ENCODE assay signal across 1 cellular context in the genomic region with DNA sequence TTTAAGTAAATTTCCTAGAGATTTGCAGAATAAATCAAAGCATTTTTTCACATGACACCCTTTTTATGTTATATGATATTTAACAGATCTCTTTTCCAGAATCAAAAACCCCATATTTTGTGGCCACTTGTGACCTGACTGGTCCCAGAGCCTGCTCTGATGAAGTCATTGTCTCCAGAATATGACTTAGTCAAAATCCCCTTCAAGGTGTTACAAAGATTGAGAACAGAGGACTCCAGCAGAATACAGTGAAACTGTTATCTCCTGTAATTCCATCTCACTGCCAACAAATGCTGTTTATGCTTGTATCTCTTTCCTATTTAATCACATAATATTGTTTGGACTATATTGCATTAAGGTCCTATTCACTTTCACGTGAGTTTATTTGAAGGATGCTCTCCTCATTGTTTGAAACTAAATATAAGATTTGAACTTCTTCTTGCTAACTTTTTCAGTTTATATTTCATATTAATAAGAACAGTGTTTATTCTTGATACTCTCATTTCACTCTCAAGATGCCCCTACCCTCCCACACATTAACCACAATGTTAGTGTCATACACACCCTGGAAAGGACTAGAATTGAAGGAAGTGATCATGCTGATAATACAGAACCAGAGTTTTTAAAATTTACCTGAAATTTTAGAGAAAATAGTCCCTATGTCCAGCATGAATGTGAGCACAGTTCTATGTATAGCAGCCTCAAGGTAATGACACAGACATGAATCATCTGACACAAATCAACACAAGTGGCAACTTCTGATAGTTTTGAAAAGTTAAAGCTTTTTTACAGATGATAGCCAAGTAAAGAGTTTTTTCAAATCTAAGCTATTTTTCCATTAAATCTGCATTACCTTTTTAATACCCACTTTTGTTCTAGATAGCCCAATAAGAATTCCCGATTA.
TF ChIP-seq lines count a peak whose summit lies in the region.

No MANE protein-coding gene starts in this region.

TF ChIP-seq in GM12878, 131 proteins besides CTCF, POLR2A, EP300 and RAD21 (continued from another document):
- TF ChIP-seq, protein P1, sequence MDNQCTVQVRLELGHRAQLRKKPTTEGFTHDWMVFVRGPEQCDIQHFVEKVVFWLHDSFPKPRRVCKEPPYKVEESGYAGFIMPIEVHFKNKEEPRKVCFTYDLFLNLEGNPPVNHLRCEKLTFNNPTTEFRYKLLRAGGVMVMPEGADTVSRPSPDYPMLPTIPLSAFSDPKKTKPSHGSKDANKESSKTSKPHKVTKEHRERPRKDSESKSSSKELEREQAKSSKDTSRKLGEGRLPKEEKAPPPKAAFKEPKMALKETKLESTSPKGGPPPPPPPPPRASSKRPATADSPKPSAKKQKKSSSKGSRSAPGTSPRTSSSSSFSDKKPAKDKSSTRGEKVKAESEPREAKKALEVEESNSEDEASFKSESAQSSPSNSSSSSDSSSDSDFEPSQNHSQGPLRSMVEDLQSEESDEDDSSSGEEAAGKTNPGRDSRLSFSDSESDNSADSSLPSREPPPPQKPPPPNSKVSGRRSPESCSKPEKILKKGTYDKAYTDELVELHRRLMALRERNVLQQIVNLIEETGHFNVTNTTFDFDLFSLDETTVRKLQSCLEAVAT (IDR thresholded peaks at IDR 0.05), result no peak
